Comparison of ENCODE assay signal across 8 cellular contexts in the genomic region with DNA sequence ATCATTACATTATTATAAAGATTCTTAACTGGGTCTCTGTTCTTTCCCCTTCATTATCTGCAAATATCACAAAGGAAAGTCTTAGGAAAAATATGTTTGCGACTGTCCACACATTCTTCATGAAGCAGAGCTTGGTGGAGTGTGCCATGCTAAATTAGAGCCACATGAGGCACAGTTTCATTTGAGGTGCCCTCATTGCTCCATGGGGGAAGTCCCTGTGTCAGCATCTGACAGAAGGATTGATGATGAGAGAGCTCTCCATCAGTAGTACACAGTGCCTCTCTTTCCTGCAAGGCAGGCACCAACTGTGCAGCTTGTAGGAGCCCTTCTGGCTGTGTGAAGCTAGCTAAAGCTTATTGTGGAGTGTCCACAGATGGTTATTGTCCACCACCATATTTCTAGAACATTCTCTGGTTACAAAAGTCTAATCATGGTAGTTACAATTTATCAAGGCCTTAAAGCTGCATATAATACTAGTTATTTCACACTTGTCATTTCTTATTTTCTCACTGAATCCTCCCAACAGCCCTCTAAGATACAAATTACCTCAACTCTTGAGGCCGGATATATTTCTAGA.
DNase-seq lines count a peak whose midpoint lies in the region; ATAC-seq, FAIRE-seq and TF ChIP-seq lines count a peak whose summit lies in the region.

No MANE protein-coding gene starts in this region.

- H3K27me3 ChIP-seq in transverse colon (no peaks in the 10 kb centered on the region), GM23338 (ENCODE audit: insufficient read depth) (no peaks in the 10 kb centered on the region), suprapubic skin (no peaks in the 10 kb centered on the region)

- H3K9me2 ChIP-seq in GM23338 (ENCODE audit: insufficient read depth): no peaks in the 10 kb centered on the region

- H3K9me3 ChIP-seq in transverse colon (no peaks in the 10 kb centered on the region), suprapubic skin (no peaks in the 10 kb centered on the region)

- TF ChIP-seq CTCF in transverse colon (IDR thresholded peaks at IDR 0.05): no peak
- no peak for TF ChIP-seq CTCF in GM23338 (conservative IDR thresholded peaks at IDR 0.05; ENCODE audit: low read depth in 2 of 2)
- TF ChIP-seq CTCF in suprapubic skin (IDR thresholded peaks at IDR 0.05): no peak

- H3K4me1 ChIP-seq in transverse colon (peaks cover 11 to 38% (median 15%) of the 10 kb centered on the region in 4 donors), GM23338 (ENCODE audit: insufficient read depth) (peaks cover 5% of the 10 kb centered on the region; the same call in 1 of the 2 replicates), suprapubic skin (peaks cover 48% of the 10 kb centered on the region)

- H3K27ac Mint-ChIP-seq in IgD-negative memory B cell (peak overlapping the region; percentile 47 to 86 (median 78)), GM23338 (no peak overlapping the region)
- H3K27ac Mint-ChIP-seq in central memory CD8-positive, alpha-beta T cell (ENCODE audit: low read depth): peak overlapping the region; percentile 69

- FAIRE-seq in GM12892 (lab: Jason Lieb, UNC): peak; percentile 89

- no peaks in the 10 kb centered on the region for H3F3A ChIP-seq in GM23338 (replicated peaks; ENCODE audit: low read depth)

- no peak for TF ChIP-seq EP300 in transverse colon (IDR thresholded peaks at IDR 0.05; ENCODE audit: low read depth)
- TF ChIP-seq EP300 in suprapubic skin (IDR thresholded peaks at IDR 0.05): no peak

- H3K4me2 ChIP-seq in GM23338: no peak overlapping the region

- no peaks in the 10 kb centered on the region; the same call in none of the 2 replicates for H4K20me1 ChIP-seq in GM23338 (replicated peaks; ENCODE audit: insufficient read depth)

- H3K36me3 ChIP-seq in transverse colon (peaks cover 0 to under 1% (median 0%) of the 10 kb centered on the region in 4 donors), GM23338 (ENCODE audit: insufficient read depth) (no peaks in the 10 kb centered on the region), suprapubic skin (no peaks in the 10 kb centered on the region)

- H3K4me3 ChIP-seq in transverse colon: no peak overlapping the region
- no peak overlapping the region for H3K4me3 ChIP-seq in GM23338
- H3K4me3 ChIP-seq in suprapubic skin: no peak overlapping the region

- H3K27ac ChIP-seq in transverse colon: peak overlapping the region; percentile 10 to 59 (median 38)
- H3K27ac ChIP-seq in GM23338 (ENCODE audit: low read depth): no peak overlapping the region
- no peak overlapping the region for H3K27ac ChIP-seq in suprapubic skin

- DNase-seq in GM12892 (ENCODE audit: insufficient read length) (peak; percentile 32), transverse colon (peak; percentile 31), cerebellar nuclear complex (lab: John Stamatoyannopoulos, UW) (no peak), GM23338 (ENCODE audit: low spot score) (no peak), suprapubic skin (ENCODE audit: low spot score in 2 of 2) (no peak)
- no peak for DNase-seq in central memory CD8-positive, alpha-beta T cell (ENCODE audit: low spot score in 2 of 2)

- H3K27me3 Mint-ChIP-seq in IgD-negative memory B cell (no peaks in the 10 kb centered on the region), GM23338 (ENCODE audit: insufficient read depth, low read depth, poor library complexity) (peaks cover 7% of the 10 kb centered on the region)
- H3K27me3 Mint-ChIP-seq in central memory CD8-positive, alpha-beta T cell: no peaks in the 10 kb centered on the region

- in situ Hi-C loops in transverse colon (cut with MboI; ENCODE audit: low pct_ligation_motif_present in 1 of 4, low pct_unique_long_range_greater_than_20kb in 1 of 4, low sequenced_read_pairs in 3 of 4): no loop called here

- H3K9me3 Mint-ChIP-seq in IgD-negative memory B cell (no peaks in the 10 kb centered on the region), GM23338 (no peaks in the 10 kb centered on the region)
- H3K9me3 Mint-ChIP-seq in central memory CD8-positive, alpha-beta T cell: no peaks in the 10 kb centered on the region

- H3K36me3 Mint-ChIP-seq in IgD-negative memory B cell (peaks cover 16% of the 10 kb centered on the region), GM23338 (ENCODE audit: low read depth) (peaks cover 29% of the 10 kb centered on the region)
- peaks cover 3% of the 10 kb centered on the region for H3K36me3 Mint-ChIP-seq in central memory CD8-positive, alpha-beta T cell (ENCODE audit: insufficient read depth)

- TF ChIP-seq POLR2A in GM12892 (IDR thresholded peaks at IDR 0.05; ENCODE audit: low read depth, low read length): no peak
- no peak for TF ChIP-seq POLR2A in transverse colon (IDR thresholded peaks at IDR 0.05)
- no peak for TF ChIP-seq POLR2A in suprapubic skin (IDR thresholded peaks at IDR 0.05)

- intact Hi-C loops in transverse colon (cut with DNase I; ENCODE audit: low total_unique reads): no loop called here

- H3K4me1 Mint-ChIP-seq in IgD-negative memory B cell (peaks cover 61 to 80% (median 66%) of the 10 kb centered on the region in 3 donors), GM23338 (peaks cover 23% of the 10 kb centered on the region)
- H3K4me1 Mint-ChIP-seq in central memory CD8-positive, alpha-beta T cell: peaks cover 32% of the 10 kb centered on the region

- H3K4me3 Mint-ChIP-seq in IgD-negative memory B cell: peak overlapping the region; percentile 58 to 87 (median 72)
- H3K4me3 Mint-ChIP-seq in central memory CD8-positive, alpha-beta T cell: no peak overlapping the region
- no peak overlapping the region for H3K4me3 Mint-ChIP-seq in GM23338

- H2AFZ ChIP-seq in GM23338: no peak overlapping the region

- ATAC-seq in GM21515 (IDR thresholded peaks at IDR 0.05; ENCODE audit: unreplicated experiment) (peak; percentile 48), GM23338 (no peak)
- ATAC-seq in central memory CD8-positive, alpha-beta T cell (replicated peaks; ENCODE audit: extremely low read depth, poor library complexity, severe bottlenecking): peak; percentile 57

- WGBS in transverse colon (ENCODE audit: low coverage in 1 of 2), 2 donors: 75 to 79% methylated on average over 2 of the region's 2 CpGs
- 83% methylated on average over 2 of the region's 2 CpGs for WGBS in suprapubic skin

- peaks cover 80% of the 10 kb centered on the region for H3K79me2 ChIP-seq in GM23338 (replicated peaks; ENCODE audit: insufficient read depth)

TF ChIP-seq in GM23338, 12 proteins besides CTCF, POLR2A, EP300 and RAD21 (continues in another document):
- no peak for TF ChIP-seq JUNB (IDR thresholded peaks at IDR 0.05; ENCODE audit: unreplicated experiment)
- no peak for TF ChIP-seq NANOG (IDR thresholded peaks at IDR 0.05; ENCODE audit: borderline replicate concordance)
- TF ChIP-seq EZH2 (IDR thresholded peaks at IDR 0.05; ENCODE audit: low read depth, unreplicated experiment): no peak
- TF ChIP-seq ZNF331 (CRISPR knock-in tag; IDR thresholded peaks at IDR 0.05; ENCODE audit: low read depth): no peak
- no peak for TF ChIP-seq STAT1 (IDR thresholded peaks at IDR 0.05; ENCODE audit: unreplicated experiment)

Comparison
In these comparisons a context has a peak if more than half of its experiments do, and no peak if none do; other contexts are left out.
1. DNase-seq: peak in GM12892 (single experiment) and transverse colon (single experiment); none in central memory CD8-positive, alpha-beta T cell (0 of 2), cerebellar nuclear complex (0 of 2), GM23338 (single experiment) and suprapubic skin (0 of 2).
2. H3K4me3 Mint-ChIP-seq: peak in IgD-negative memory B cell (4 of 4); none in central memory CD8-positive, alpha-beta T cell (single experiment) and GM23338 (single experiment).
3. H3K27ac ChIP-seq: peak in transverse colon (4 of 4); none in GM23338 (single experiment) and suprapubic skin (single experiment).